ENCODE assay signal across 8 cellular contexts in genomic region chr9:109182940-109183798, GRCh38. TPM values are rescaled to one million over a fixed set of nuclear protein-coding genes. Genes with fewer than 3 reads are reported as not detected.
DNase-seq lines count a peak whose midpoint lies in the region; ATAC-seq and TF ChIP-seq lines count a peak whose summit lies in the region.

No MANE protein-coding gene starts in this region.

- no peak overlapping the region for H3K27ac Mint-ChIP-seq in osteocyte (ENCODE audit: unreplicated experiment)

- no peaks in the 10 kb centered on the region for H3K36me3 Mint-ChIP-seq in osteocyte (ENCODE audit: unreplicated experiment)

- no peak overlapping the region for H3K4me3 Mint-ChIP-seq in osteocyte (ENCODE audit: unreplicated experiment)

- H3K27me3 Mint-ChIP-seq in osteocyte (ENCODE audit: unreplicated experiment): no peaks in the 10 kb centered on the region

- peaks cover 6% of the 10 kb centered on the region for H3K4me1 Mint-ChIP-seq in osteocyte (ENCODE audit: unreplicated experiment)

- ATAC-seq in GM18868 (IDR thresholded peaks at IDR 0.05; ENCODE audit: unreplicated experiment) (peak; percentile 78), GM19397 (IDR thresholded peaks at IDR 0.05; ENCODE audit: unreplicated experiment) (no peak)

- TF ChIP-seq CTCF in osteocyte (IDR thresholded peaks at IDR 0.05): peak; percentile 53

- DNase-seq in COR-L47 (lab: John Stamatoyannopoulos, UW) (peak; percentile 40), NCI-H69 (lab: John Stamatoyannopoulos, UW) (peak; percentile 86), dermis microvascular lymphatic vessel endothelial cell (ENCODE audit: low read depth in 2 of 2) (peak; percentile 3 to 41), osteocyte (ENCODE audit: extremely low spot score, unreplicated experiment) (no peak), NCI-H345 treated with DMSO at 0.1 percent for 48 hours (lab: John Stamatoyannopoulos, UW; ENCODE audit: unreplicated experiment) (no peak), cortex of kidney (lab: John Stamatoyannopoulos, UW) (no peak)

- H3K9me3 Mint-ChIP-seq in osteocyte (ENCODE audit: unreplicated experiment): no peaks in the 10 kb centered on the region

RNA-seq across cellular contexts. Expression of gene FRRS1L, which starts 16.1 kb away (rescaled TPM):
- total RNA-seq in dermis microvascular lymphatic vessel endothelial cell: under 0.01 TPM in 2 replicates
- 5.1 and 6.7 TPM in 2 replicates for total RNA-seq in osteocyte

Comparison
In these comparisons a context has a peak if more than half of its experiments do, and no peak if none do; other contexts are left out.
1. DNase-seq: peak in COR-L47 (single experiment), NCI-H69 (single experiment) and dermis microvascular lymphatic vessel endothelial cell (2 of 2); none in osteocyte (single experiment), NCI-H345 treated with DMSO at 0.1 percent for 48 hours (single experiment) and cortex of kidney (single experiment).